In the genomic region with DNA sequence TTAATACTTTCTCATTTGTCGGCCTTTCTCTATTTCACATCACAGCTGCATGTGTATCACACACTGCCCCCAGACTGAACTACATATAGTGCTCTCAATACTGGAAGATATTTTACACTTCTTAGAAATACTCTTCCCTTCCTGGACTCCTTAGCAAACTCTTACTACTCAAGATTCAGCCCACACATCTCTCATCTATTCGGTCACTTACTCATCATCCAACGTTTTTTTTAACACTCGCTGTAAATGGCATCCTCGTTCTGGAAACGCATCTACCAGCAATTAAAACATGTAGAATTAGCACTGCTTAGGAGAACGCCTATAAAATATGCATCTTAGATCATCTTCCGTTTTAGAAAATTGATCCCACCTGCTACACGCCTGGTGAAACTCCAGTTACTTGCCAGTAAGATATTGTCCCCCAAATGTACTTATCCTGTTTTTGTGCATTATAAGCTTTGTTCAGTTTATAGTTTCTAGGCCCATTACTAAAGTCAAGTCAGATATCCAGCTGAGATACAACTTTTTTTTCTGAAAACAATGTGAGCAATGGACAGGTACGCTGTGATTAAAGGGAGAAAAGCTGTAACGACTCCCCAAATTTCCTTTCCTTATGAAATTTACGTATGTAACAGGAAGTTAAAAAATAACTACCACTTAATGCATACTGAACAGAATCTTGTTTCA, we compare ENCODE assay signal across 9 cellular contexts. TPM values are rescaled to one million over a fixed set of nuclear protein-coding genes. Genes with fewer than 3 reads are reported as not detected.
A peak's percentile ranks its signal among the peaks of the same experiment; 100 is the strongest.
DNase-seq lines count a peak whose midpoint lies in the region; ATAC-seq and TF ChIP-seq lines count a peak whose summit lies in the region.
"Had no signal": no experiment of that assay in that cellular context is flagged by ENCODE, and none has a peak within 500 bp of the region (broad histone marks: within the 10 kb centered on the region; RNA-seq: fewer than 3 reads in every experiment).

No MANE protein-coding gene starts in this region.

- no peak for TF ChIP-seq POLR2A in suprapubic skin (IDR thresholded peaks at IDR 0.05)

- no peaks in the 10 kb centered on the region for H3K9me3 Mint-ChIP-seq in activated CD4-positive, alpha-beta T cell treated with anti-CD3 and anti-CD28 coated beads for 36 hours (ENCODE audit: low read depth)
- peaks cover 9% of the 10 kb centered on the region for H3K9me3 Mint-ChIP-seq in WTC11

- TF ChIP-seq EP300 in suprapubic skin (IDR thresholded peaks at IDR 0.05): no peak

- H3K27me3 ChIP-seq in suprapubic skin: no peaks in the 10 kb centered on the region

- no peak for DNase-seq in activated CD4-positive, alpha-beta T cell treated with anti-CD3 and anti-CD28 coated beads for 36 hours
- no peak for DNase-seq in activated CD4-positive, alpha-beta T cell treated with anti-CD3 and anti-CD28 coated beads for 1 hour
- DNase-seq in WTC11 (ENCODE audit: low spot score): no peak
- DNase-seq in inferior parietal cortex (ENCODE audit: extremely low spot score): peak; percentile 67
- DNase-seq in suprapubic skin (ENCODE audit: low spot score in 2 of 2): no peak
- DNase-seq in HK-2 (ENCODE audit: unreplicated experiment): no peak
- no peak for DNase-seq in NCI-H187 (lab: John Stamatoyannopoulos, UW)
- DNase-seq: NCI-H82 had no signal

- peak overlapping the region; percentile 99 for H3K27ac ChIP-seq in suprapubic skin

- peaks cover 21% of the 10 kb centered on the region for H3K36me3 Mint-ChIP-seq in activated CD4-positive, alpha-beta T cell treated with anti-CD3 and anti-CD28 coated beads for 36 hours (ENCODE audit: low read depth)
- peaks cover 20% of the 10 kb centered on the region for H3K36me3 Mint-ChIP-seq in WTC11

- 25% methylated on average over 12 of the region's 12 CpGs for WGBS in suprapubic skin

- ATAC-seq in activated CD4-positive, alpha-beta T cell treated with anti-CD3 and anti-CD28 coated beads for 36 hours: peak; percentile 37
- ATAC-seq in WTC11 (no peak), HG02885 (IDR thresholded peaks at IDR 0.05; ENCODE audit: poor library complexity, unreplicated experiment) (no peak)

- peaks cover 37% of the 10 kb centered on the region for H3K4me1 Mint-ChIP-seq in activated CD4-positive, alpha-beta T cell treated with anti-CD3 and anti-CD28 coated beads for 36 hours
- H3K4me1 Mint-ChIP-seq in WTC11: peaks cover 22% of the 10 kb centered on the region

- CTCF ChIA-PET in activated CD4-positive, alpha-beta T cell treated with anti-CD3 and anti-CD28 coated beads for 36 hours (lab: Charles Lee): interaction anchor here (1.4 kb wide), 1 partner anchor 32 kb away, joined by 5 read pairs; a partner anchor contains a TSS
- CTCF ChIA-PET in WTC11 (lab: Charles Lee): no interaction called here

- H3K4me1 ChIP-seq in suprapubic skin: peaks cover 39% of the 10 kb centered on the region

- intact Hi-C loops in activated CD4-positive, alpha-beta T cell treated with anti-CD3 and anti-CD28 coated beads for 36 hours (cut with DNase I, micrococcal nuclease): loop anchor here (2.0 to 10.0 kb wide), 6 partner anchors 50 to 1950 kb away; a partner anchor contains a TSS

- H3K36me3 ChIP-seq in suprapubic skin: peaks cover 3% of the 10 kb centered on the region

- H3K27ac Mint-ChIP-seq in activated CD4-positive, alpha-beta T cell treated with anti-CD3 and anti-CD28 coated beads for 36 hours: peak overlapping the region; percentile 97
- H3K27ac Mint-ChIP-seq in WTC11: no peak overlapping the region

- peak overlapping the region; percentile 94 for H3K4me3 Mint-ChIP-seq in activated CD4-positive, alpha-beta T cell treated with anti-CD3 and anti-CD28 coated beads for 36 hours
- peak overlapping the region; percentile 26 for H3K4me3 Mint-ChIP-seq in WTC11

- no peaks in the 10 kb centered on the region for H3K27me3 Mint-ChIP-seq in activated CD4-positive, alpha-beta T cell treated with anti-CD3 and anti-CD28 coated beads for 36 hours
- H3K27me3 Mint-ChIP-seq in WTC11 (ENCODE audit: low read depth): no peaks in the 10 kb centered on the region

- TF ChIP-seq CTCF in WTC11 (IDR thresholded peaks at IDR 0.05) (no peak), suprapubic skin (IDR thresholded peaks at IDR 0.05) (no peak)

- POLR2A ChIA-PET in activated CD4-positive, alpha-beta T cell treated with anti-CD3 and anti-CD28 coated beads for 36 hours (lab: Charles Lee): interaction anchor here (1.0 kb wide), 1 partner anchor 203 kb away, joined by 3 read pairs; no protein-coding TSS in a partner anchor
- POLR2A ChIA-PET in WTC11 (lab: Charles Lee): no interaction called here

- H3K9me3 ChIP-seq in suprapubic skin: no peaks in the 10 kb centered on the region

- H3K4me3 ChIP-seq in suprapubic skin: peak overlapping the region; percentile 87

TF ChIP-seq in WTC11, 78 proteins besides CTCF, POLR2A, EP300 and RAD21:
- TF ChIP-seq ZNF138 (CRISPR knock-in tag; conservative IDR thresholded peaks at IDR 0.05) (no peak), MYBL2 (CRISPR knock-in tag; IDR thresholded peaks at IDR 0.05) (no peak), ZNF263 (CRISPR knock-in tag; IDR thresholded peaks at IDR 0.05; ENCODE audit: low read depth) (no peak), MXD4 (CRISPR knock-in tag; IDR thresholded peaks at IDR 0.05; ENCODE audit: borderline replicate concordance) (no peak), IRF2 (CRISPR knock-in tag; IDR thresholded peaks at IDR 0.05; ENCODE audit: borderline replicate concordance, low read depth) (no peak), SP1 (CRISPR knock-in tag; conservative IDR thresholded peaks at IDR 0.05) (no peak), NFE2L1 (CRISPR knock-in tag; IDR thresholded peaks at IDR 0.05) (no peak), FOXP1 (CRISPR knock-in tag; IDR thresholded peaks at IDR 0.05; ENCODE audit: borderline replicate concordance) (no peak), NFYB (CRISPR knock-in tag; conservative IDR thresholded peaks at IDR 0.05; ENCODE audit: low read depth) (no peak)
- TF ChIP-seq, protein P1, sequence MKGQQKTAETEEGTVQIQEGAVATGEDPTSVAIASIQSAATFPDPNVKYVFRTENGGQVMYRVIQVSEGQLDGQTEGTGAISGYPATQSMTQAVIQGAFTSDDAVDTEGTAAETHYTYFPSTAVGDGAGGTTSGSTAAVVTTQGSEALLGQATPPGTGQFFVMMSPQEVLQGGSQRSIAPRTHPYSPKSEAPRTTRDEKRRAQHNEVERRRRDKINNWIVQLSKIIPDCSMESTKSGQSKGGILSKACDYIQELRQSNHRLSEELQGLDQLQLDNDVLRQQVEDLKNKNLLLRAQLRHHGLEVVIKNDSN (CRISPR knock-in tag; IDR thresholded peaks at IDR 0.05): no peak

RNA-seq across cellular contexts. Expression of a gene that starts 1.0 kb away (rescaled TPM):
- under 1 TPM; 0.60 to 0.80 TPM for total RNA-seq in activated CD4-positive, alpha-beta T cell treated with anti-CD3 and anti-CD28 coated beads for 36 hours
- 0.33 to 0.69 TPM (median 0.39 TPM) in 3 replicates for total RNA-seq in WTC11 (2021)
- 1 to 10 TPM in 3 of 4 donors, under 1 TPM in 1; 0.60 to 3.1 (median 1.3) TPM for total RNA-seq in suprapubic skin

RNA-seq across cellular contexts. Expression of a gene that starts 1.9 kb away (rescaled TPM):
- total RNA-seq in activated CD4-positive, alpha-beta T cell treated with anti-CD3 and anti-CD28 coated beads for 36 hours: 10 to 100 TPM; 20.3 to 24.1 TPM
- total RNA-seq in WTC11 (2021) (3.0 to 6.5 TPM (median 5.6 TPM) in 3 replicates), suprapubic skin (10 to 100 TPM in 2 of 4 donors, 1 to 10 TPM in 2; 8.0 to 20.4 (median 10.9) TPM)

RNA-seq across cellular contexts. Expression of a gene that starts 31.1 kb away (rescaled TPM):
- 10 to 100 TPM; 27.3 to 40.3 TPM for total RNA-seq in activated CD4-positive, alpha-beta T cell treated with anti-CD3 and anti-CD28 coated beads for 36 hours
- total RNA-seq in WTC11 (2021): 29.6 to 33.0 TPM (median 30.8 TPM) in 3 replicates
- total RNA-seq in suprapubic skin: 10 to 100 TPM; 20.6 to 35.7 (median 28.7) TPM
